In genomic region chr17:77372444-77373297, GRCh38 we compare ENCODE assay signal across 1 cellular context.
A peak's percentile ranks its signal among the peaks of the same experiment; 100 is the strongest.
TF ChIP-seq lines count a peak whose summit lies in the region.

No MANE protein-coding gene starts in this region.

TF ChIP-seq in HepG2, 621 proteins besides CTCF, POLR2A, EP300 and RAD21 (continued from another document and continues in another):
- TF ChIP-seq HNF1A (IDR thresholded peaks at IDR 0.05; ENCODE audit: low read depth) (no peak), HNF1A (CRISPR knock-in tag; IDR thresholded peaks at IDR 0.05; ENCODE audit: borderline replicate concordance) (peak; percentile 51; the same call in 1 of the 2 replicates), FOXA3 (CRISPR knock-in tag; IDR thresholded peaks at IDR 0.05) (peak; percentile 66), ZNF557 (CRISPR knock-in tag; IDR thresholded peaks at IDR 0.05) (peak; percentile 88; the same call in 1 of the 2 replicates), SOX13 (IDR thresholded peaks at IDR 0.05) (peak; percentile 54; the same call in 1 of the 2 replicates), SOX13 (CRISPR knock-in tag; conservative IDR thresholded peaks at IDR 0.05 in 1 of 2, IDR thresholded peaks at IDR 0.05 in 1 of 2) (peak in 1 of 2 experiments; percentile 80; a peak in 2 of 4 replicates), ZNF761 (CRISPR knock-in tag; conservative IDR thresholded peaks at IDR 0.05) (peak; percentile 77), PITX1 (CRISPR knock-in tag; IDR thresholded peaks at IDR 0.05) (peak; percentile 57; the same call in 1 of the 2 replicates), XRCC5 (optimal IDR thresholded peaks at IDR 0.05; ENCODE audit: low read length) (peak; percentile 80), DMAP1 (CRISPR knock-in tag; IDR thresholded peaks at IDR 0.05) (peak; percentile 61; the same call in 1 of the 2 replicates), HMG20B (CRISPR knock-in tag; conservative IDR thresholded peaks at IDR 0.05) (peak; percentile 71), KLF16 (CRISPR knock-in tag; IDR thresholded peaks at IDR 0.05) (peak in 1 of 2 experiments; percentile 89; a peak in 2 of 4 replicates), SP1 (IDR thresholded peaks at IDR 0.05) (no peak), SP1 (CRISPR knock-in tag; IDR thresholded peaks at IDR 0.05) (peak; percentile 68), ZNF672 (CRISPR knock-in tag; IDR thresholded peaks at IDR 0.05) (0 out of 2 replicates have a peak, but pooled peaks have one; percentile 59), NFYC (CRISPR knock-in tag; IDR thresholded peaks at IDR 0.05) (peak; percentile 86), ZBTB7B (CRISPR knock-in tag; IDR thresholded peaks at IDR 0.05) (peak; percentile 88), SNRNP70 (IDR thresholded peaks at IDR 0.05; ENCODE audit: low read depth, low read length) (no peak), SMARCC2 (IDR thresholded peaks at IDR 0.05) (no peak), SALL1 (CRISPR knock-in tag; IDR thresholded peaks at IDR 0.05) (peak; percentile 83), ZNF350 (CRISPR knock-in tag; IDR thresholded peaks at IDR 0.05; ENCODE audit: borderline replicate concordance, low read depth) (peak; percentile 69; the same call in 1 of the 2 replicates), SOX6 (IDR thresholded peaks at IDR 0.05) (no peak), SOX6 (CRISPR knock-in tag; IDR thresholded peaks at IDR 0.05) (peak; percentile 73), GFI1 (CRISPR knock-in tag; IDR thresholded peaks at IDR 0.05; ENCODE audit: borderline replicate concordance) (peak; percentile 80), TSC22D2 (CRISPR knock-in tag; IDR thresholded peaks at IDR 0.05; ENCODE audit: borderline replicate concordance) (peak; percentile 59; the same call in 1 of the 2 replicates), AGO2 (optimal IDR thresholded peaks at IDR 0.05; ENCODE audit: low read depth, low read length) (peak; percentile 87), GTF3A (CRISPR knock-in tag; conservative IDR thresholded peaks at IDR 0.05) (0 out of 2 replicates have a peak, but pooled peaks have one; percentile 29), MEIS1 (CRISPR knock-in tag; IDR thresholded peaks at IDR 0.05; ENCODE audit: borderline replicate concordance) (no peak; the same call in 1 of the 2 replicates), ZNF709 (CRISPR knock-in tag; IDR thresholded peaks at IDR 0.05) (peak; percentile 75; the same call in 1 of the 2 replicates), KDM4B (CRISPR knock-in tag; IDR thresholded peaks at IDR 0.05) (peak; percentile 73; the same call in 1 of the 2 replicates), MYNN (CRISPR knock-in tag; IDR thresholded peaks at IDR 0.05; ENCODE audit: low read depth) (no peak), ZNF766 (CRISPR knock-in tag; IDR thresholded peaks at IDR 0.05; ENCODE audit: borderline replicate concordance) (no peak), CHCHD3 (CRISPR knock-in tag; IDR thresholded peaks at IDR 0.05) (no peak), ZNF121 (CRISPR knock-in tag; IDR thresholded peaks at IDR 0.05) (peak; percentile 61), MIER3 (CRISPR knock-in tag; IDR thresholded peaks at IDR 0.05; ENCODE audit: borderline replicate concordance) (peak; percentile 75; the same call in 1 of the 2 replicates), THYN1 (CRISPR knock-in tag; IDR thresholded peaks at IDR 0.05; ENCODE audit: borderline replicate concordance, low read depth) (0 out of 2 replicates have a peak, but pooled peaks have one; percentile 68), FOXO4 (CRISPR knock-in tag; conservative IDR thresholded peaks at IDR 0.05) (no peak), E2F2 (CRISPR knock-in tag; IDR thresholded peaks at IDR 0.05; ENCODE audit: borderline replicate concordance) (0 out of 2 replicates have a peak, but pooled peaks have one; percentile 24), GABPA (IDR thresholded peaks at IDR 0.05; ENCODE audit: low read depth, low read length) (peak; percentile 38), GABPA (CRISPR knock-in tag; IDR thresholded peaks at IDR 0.05; ENCODE audit: low read depth) (no peak), ZNF354B (CRISPR knock-in tag; IDR thresholded peaks at IDR 0.05) (0 out of 2 replicates have a peak, but pooled peaks have one; percentile 95), ERF (CRISPR knock-in tag; IDR thresholded peaks at IDR 0.05) (peak; percentile 59; the same call in 1 of the 2 replicates)
- TF ChIP-seq, protein P1, sequence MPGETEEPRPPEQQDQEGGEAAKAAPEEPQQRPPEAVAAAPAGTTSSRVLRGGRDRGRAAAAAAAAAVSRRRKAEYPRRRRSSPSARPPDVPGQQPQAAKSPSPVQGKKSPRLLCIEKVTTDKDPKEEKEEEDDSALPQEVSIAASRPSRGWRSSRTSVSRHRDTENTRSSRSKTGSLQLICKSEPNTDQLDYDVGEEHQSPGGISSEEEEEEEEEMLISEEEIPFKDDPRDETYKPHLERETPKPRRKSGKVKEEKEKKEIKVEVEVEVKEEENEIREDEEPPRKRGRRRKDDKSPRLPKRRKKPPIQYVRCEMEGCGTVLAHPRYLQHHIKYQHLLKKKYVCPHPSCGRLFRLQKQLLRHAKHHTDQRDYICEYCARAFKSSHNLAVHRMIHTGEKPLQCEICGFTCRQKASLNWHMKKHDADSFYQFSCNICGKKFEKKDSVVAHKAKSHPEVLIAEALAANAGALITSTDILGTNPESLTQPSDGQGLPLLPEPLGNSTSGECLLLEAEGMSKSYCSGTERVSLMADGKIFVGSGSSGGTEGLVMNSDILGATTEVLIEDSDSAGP (CRISPR knock-in tag; IDR thresholded peaks at IDR 0.05; ENCODE audit: borderline replicate concordance), result peak; percentile 75
- TF ChIP-seq, protein P2, sequence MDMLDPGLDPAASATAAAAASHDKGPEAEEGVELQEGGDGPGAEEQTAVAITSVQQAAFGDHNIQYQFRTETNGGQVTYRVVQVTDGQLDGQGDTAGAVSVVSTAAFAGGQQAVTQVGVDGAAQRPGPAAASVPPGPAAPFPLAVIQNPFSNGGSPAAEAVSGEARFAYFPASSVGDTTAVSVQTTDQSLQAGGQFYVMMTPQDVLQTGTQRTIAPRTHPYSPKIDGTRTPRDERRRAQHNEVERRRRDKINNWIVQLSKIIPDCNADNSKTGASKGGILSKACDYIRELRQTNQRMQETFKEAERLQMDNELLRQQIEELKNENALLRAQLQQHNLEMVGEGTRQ (IDR thresholded peaks at IDR 0.05; ENCODE audit: low read depth, low read length), result no peak
- TF ChIP-seq, protein P2 (CRISPR knock-in tag; IDR thresholded peaks at IDR 0.05; ENCODE audit: borderline replicate concordance), result no peak; the same call in 1 of the 2 replicates
- TF ChIP-seq, protein P3, sequence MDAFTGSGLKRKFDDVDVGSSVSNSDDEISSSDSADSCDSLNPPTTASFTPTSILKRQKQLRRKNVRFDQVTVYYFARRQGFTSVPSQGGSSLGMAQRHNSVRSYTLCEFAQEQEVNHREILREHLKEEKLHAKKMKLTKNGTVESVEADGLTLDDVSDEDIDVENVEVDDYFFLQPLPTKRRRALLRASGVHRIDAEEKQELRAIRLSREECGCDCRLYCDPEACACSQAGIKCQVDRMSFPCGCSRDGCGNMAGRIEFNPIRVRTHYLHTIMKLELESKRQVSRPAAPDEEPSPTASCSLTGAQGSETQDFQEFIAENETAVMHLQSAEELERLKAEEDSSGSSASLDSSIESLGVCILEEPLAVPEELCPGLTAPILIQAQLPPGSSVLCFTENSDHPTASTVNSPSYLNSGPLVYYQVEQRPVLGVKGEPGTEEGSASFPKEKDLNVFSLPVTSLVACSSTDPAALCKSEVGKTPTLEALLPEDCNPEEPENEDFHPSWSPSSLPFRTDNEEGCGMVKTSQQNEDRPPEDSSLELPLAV (CRISPR knock-in tag; conservative IDR thresholded peaks at IDR 0.05; ENCODE audit: low read depth), result 0 out of 2 replicates have a peak, but pooled peaks have one; percentile 56
- TF ChIP-seq, protein P4, sequence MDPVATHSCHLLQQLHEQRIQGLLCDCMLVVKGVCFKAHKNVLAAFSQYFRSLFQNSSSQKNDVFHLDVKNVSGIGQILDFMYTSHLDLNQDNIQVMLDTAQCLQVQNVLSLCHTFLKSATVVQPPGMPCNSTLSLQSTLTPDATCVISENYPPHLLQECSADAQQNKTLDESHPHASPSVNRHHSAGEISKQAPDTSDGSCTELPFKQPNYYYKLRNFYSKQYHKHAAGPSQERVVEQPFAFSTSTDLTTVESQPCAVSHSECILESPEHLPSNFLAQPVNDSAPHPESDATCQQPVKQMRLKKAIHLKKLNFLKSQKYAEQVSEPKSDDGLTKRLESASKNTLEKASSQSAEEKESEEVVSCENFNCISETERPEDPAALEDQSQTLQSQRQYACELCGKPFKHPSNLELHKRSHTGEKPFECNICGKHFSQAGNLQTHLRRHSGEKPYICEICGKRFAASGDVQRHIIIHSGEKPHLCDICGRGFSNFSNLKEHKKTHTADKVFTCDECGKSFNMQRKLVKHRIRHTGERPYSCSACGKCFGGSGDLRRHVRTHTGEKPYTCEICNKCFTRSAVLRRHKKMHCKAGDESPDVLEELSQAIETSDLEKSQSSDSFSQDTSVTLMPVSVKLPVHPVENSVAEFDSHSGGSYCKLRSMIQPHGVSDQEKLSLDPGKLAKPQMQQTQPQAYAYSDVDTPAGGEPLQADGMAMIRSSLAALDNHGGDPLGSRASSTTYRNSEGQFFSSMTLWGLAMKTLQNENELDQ (CRISPR knock-in tag; IDR thresholded peaks at IDR 0.05; ENCODE audit: borderline replicate concordance), result no peak
- TF ChIP-seq, protein P5, sequence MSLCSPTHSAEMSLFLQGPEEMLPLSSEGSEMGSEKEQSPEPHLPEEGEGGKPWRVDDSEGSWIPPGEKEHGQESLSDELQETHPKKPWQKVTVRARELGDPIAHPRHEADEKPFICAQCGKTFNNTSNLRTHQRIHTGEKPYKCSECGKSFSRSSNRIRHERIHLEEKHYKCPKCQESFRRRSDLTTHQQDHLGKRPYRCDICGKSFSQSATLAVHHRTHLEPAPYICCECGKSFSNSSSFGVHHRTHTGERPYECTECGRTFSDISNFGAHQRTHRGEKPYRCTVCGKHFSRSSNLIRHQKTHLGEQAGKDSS (CRISPR knock-in tag; IDR thresholded peaks at IDR 0.05; ENCODE audit: borderline replicate concordance, low read depth), result peak; percentile 37; the same call in 1 of the 2 replicates
- TF ChIP-seq, protein P6, sequence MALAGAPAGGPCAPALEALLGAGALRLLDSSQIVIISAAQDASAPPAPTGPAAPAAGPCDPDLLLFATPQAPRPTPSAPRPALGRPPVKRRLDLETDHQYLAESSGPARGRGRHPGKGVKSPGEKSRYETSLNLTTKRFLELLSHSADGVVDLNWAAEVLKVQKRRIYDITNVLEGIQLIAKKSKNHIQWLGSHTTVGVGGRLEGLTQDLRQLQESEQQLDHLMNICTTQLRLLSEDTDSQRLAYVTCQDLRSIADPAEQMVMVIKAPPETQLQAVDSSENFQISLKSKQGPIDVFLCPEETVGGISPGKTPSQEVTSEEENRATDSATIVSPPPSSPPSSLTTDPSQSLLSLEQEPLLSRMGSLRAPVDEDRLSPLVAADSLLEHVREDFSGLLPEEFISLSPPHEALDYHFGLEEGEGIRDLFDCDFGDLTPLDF (CRISPR knock-in tag; IDR thresholded peaks at IDR 0.05), result peak; percentile 68
- TF ChIP-seq, protein P7, sequence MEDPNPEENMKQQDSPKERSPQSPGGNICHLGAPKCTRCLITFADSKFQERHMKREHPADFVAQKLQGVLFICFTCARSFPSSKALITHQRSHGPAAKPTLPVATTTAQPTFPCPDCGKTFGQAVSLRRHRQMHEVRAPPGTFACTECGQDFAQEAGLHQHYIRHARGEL (CRISPR knock-in tag; IDR thresholded peaks at IDR 0.05), result peak; percentile 87; the same call in 1 of the 2 replicates
